2 cellular contexts compared by ENCODE assay signal in the genomic region with DNA sequence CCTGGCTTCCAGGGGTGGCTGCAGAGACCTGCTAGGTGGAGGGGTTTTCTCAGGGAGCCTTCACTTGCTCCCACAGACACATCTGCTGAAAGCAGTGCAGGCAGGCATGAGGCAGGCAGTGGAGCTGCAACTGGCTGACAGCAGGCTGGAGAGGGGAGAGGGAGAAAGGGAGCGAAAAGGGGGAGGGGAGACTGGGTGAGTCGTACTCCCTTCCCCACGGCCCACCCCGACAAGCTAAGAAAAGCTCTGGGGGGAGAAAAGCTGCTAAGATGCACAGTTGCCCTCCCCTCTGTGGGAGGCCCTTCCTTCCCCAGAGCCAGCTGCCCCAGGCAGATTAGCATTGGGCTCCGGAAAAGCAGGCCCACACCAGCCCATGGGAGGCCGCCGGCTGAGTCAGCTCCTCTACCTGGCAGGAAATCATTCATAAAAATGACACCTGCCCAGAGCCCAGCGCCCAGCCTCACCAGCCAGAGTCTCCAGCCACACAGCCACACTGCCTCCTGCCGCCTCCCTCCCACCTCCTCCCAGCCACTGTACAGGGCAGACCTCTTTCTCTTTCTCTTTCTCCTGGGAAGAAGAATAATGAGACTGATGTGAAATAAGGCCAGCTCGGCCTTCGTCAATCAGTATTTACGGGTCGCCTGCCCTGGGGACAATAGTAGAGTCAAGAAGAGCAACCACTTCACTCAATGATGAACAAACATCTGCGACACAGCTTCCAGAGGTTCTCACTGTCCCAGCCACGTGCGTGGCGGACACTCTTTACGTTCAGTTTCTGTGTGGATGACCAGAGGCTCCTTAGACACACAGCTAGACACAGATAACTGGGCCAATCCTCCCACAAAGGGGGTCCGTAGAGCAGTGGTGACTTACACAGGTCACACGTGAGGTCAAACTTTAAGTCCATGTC.
TF ChIP-seq lines count a peak whose summit lies in the region.

No MANE protein-coding gene starts in this region.

TF ChIP-seq in IMR-90, 13 proteins besides CTCF, POLR2A, EP300 and RAD21:
- TF ChIP-seq RCOR1 (IDR thresholded peaks at IDR 0.05; ENCODE audit: insufficient replicate concordance, low read length): no peak
- no peak for TF ChIP-seq CEBPB (IDR thresholded peaks at IDR 0.05; ENCODE audit: low read depth, low read length)
- TF ChIP-seq ELK1 (IDR thresholded peaks at IDR 0.05; ENCODE audit: borderline replicate concordance, low read depth, low read length): no peak
- TF ChIP-seq, protein P1, sequence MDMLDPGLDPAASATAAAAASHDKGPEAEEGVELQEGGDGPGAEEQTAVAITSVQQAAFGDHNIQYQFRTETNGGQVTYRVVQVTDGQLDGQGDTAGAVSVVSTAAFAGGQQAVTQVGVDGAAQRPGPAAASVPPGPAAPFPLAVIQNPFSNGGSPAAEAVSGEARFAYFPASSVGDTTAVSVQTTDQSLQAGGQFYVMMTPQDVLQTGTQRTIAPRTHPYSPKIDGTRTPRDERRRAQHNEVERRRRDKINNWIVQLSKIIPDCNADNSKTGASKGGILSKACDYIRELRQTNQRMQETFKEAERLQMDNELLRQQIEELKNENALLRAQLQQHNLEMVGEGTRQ (IDR thresholded peaks at IDR 0.05; ENCODE audit: low read depth, low read length): no peak
- TF ChIP-seq RFX5 (IDR thresholded peaks at IDR 0.05; ENCODE audit: low read depth, low read length): no peak
- no peak for TF ChIP-seq CHD1 (IDR thresholded peaks at IDR 0.05; ENCODE audit: low read depth, low read length)
- TF ChIP-seq MAZ (IDR thresholded peaks at IDR 0.05; ENCODE audit: borderline replicate concordance, low read depth, low read length): no peak
- no peak for TF ChIP-seq MAFK (IDR thresholded peaks at IDR 0.05; ENCODE audit: low read depth, low read length)
- no peak for TF ChIP-seq FOS (IDR thresholded peaks at IDR 0.05; ENCODE audit: low read depth, low read length)
- no peak for TF ChIP-seq BHLHE40 (IDR thresholded peaks at IDR 0.05; ENCODE audit: low read depth, low read length)
- no peak for TF ChIP-seq NFE2L2 (IDR thresholded peaks at IDR 0.05; ENCODE audit: low read depth, low read length)
- TF ChIP-seq SMC3 (IDR thresholded peaks at IDR 0.05; ENCODE audit: low read depth, low read length): no peak
- TF ChIP-seq MXI1 (IDR thresholded peaks at IDR 0.05; ENCODE audit: borderline replicate concordance, low read depth, low read length): no peak

TF ChIP-seq in SK-N-SH, 30 proteins besides CTCF, POLR2A, EP300 and RAD21:
- peak; percentile 16 for TF ChIP-seq CHD2 (IDR thresholded peaks at IDR 0.05; ENCODE audit: low read length, partially characterized antibody)
- TF ChIP-seq SIN3A (IDR thresholded peaks at IDR 0.05; ENCODE audit: borderline replicate concordance, low read depth, low read length): no peak
- TF ChIP-seq MEF2A (IDR thresholded peaks at IDR 0.05; ENCODE audit: borderline replicate concordance, low read depth): no peak
- TF ChIP-seq, protein P2, sequence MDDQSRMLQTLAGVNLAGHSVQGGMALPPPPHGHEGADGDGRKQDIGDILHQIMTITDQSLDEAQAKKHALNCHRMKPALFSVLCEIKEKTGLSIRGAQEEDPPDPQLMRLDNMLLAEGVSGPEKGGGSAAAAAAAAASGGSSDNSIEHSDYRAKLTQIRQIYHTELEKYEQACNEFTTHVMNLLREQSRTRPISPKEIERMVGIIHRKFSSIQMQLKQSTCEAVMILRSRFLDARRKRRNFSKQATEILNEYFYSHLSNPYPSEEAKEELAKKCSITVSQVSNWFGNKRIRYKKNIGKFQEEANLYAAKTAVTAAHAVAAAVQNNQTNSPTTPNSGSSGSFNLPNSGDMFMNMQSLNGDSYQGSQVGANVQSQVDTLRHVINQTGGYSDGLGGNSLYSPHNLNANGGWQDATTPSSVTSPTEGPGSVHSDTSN (IDR thresholded peaks at IDR 0.05): peak; percentile 62
